Comparison of ENCODE assay signal across 20 cellular contexts in the genomic region with DNA sequence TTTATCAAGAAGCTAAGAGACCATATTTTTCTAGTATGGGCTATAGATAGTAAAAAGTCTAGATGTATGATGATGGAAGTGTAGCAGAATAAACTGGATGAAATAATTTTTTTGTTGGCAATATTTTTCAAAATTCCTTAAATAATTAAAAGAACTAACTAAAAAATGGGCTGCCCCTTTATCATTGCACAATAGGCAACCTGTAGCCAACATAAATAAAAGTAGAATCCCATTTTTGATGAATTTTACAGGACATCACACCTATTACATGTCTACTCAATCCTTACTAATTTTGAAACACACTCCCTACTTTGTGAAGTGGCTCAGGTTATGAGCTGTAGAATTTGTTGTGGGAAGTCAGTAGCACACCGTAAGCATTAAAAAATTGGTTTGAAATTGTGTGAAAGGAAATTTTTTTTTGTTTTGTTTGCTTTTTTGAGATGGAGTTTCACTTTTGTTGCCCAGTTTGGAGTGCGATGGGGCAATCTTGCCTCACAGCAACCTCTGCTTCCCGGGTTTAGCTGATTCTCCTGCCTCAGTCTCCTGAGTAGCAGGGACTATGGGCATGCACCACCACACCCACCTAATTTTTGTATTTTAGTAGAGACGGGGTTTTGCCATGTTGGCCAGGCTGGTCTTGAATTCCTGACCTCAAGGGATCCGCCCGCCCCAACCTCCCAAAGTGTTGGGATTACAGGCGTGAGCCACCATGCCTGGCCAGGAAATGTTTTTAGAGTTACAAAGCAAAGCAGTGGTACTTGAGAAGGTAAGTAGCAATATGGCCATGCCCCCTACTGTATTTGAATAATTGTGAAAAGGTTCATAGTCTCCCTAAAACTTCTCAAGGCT. TPM values are rescaled to one million over a fixed set of nuclear protein-coding genes. Genes with fewer than 3 reads are reported as not detected.
DNase-seq lines count a peak whose midpoint lies in the region; ATAC-seq, FAIRE-seq and TF ChIP-seq lines count a peak whose summit lies in the region.
"Had no signal": no experiment of that assay in that cellular context is flagged by ENCODE, and none has a peak within 500 bp of the region (broad histone marks: within the 10 kb centered on the region; RNA-seq: fewer than 3 reads in every experiment).

No MANE protein-coding gene starts in this region.

- no peak overlapping the region for H3K4me3 Mint-ChIP-seq in activated naive CD8-positive, alpha-beta T cell treated with anti-CD3 and anti-CD28 coated beads, Interleukin-2, amount 50 U/mL, for 24 hours
- no peak overlapping the region for H3K4me3 Mint-ChIP-seq in activated naive CD8-positive, alpha-beta T cell treated with anti-CD3 and anti-CD28 coated beads for 36 hours
- H3K4me3 Mint-ChIP-seq: activated T-cell treated with anti-CD3 and anti-CD28 coated beads, Interleukin-2, amount 50 U/mL, for 4 hours; natural killer cell had no signal

- no peaks in the 10 kb centered on the region for H3F3A ChIP-seq in OCI-LY1 (ENCODE audit: insufficient read depth, low read length)

- peak overlapping the region; percentile 63 for H3K27ac Mint-ChIP-seq in activated naive CD8-positive, alpha-beta T cell treated with anti-CD3 and anti-CD28 coated beads, Interleukin-2, amount 50 U/mL, for 24 hours
- H3K27ac Mint-ChIP-seq in activated naive CD8-positive, alpha-beta T cell treated with anti-CD3 and anti-CD28 coated beads for 36 hours, result no peak overlapping the region
- H3K27ac Mint-ChIP-seq: natural killer cell had no signal

- H3K9me2 ChIP-seq in OCI-LY1 (ENCODE audit: low read depth, low read length), result no peaks in the 10 kb centered on the region

- H3K4me1 ChIP-seq in OCI-LY1 (ENCODE audit: insufficient read depth, low read length, severe bottlenecking) (peaks cover 93% of the 10 kb centered on the region), HepG2 (ENCODE audit: insufficient read depth, low read length) (peaks cover 76% of the 10 kb centered on the region)

- H3K27ac ChIP-seq in OCI-LY1 (ENCODE audit: low read depth, low read length, poor library complexity, severe bottlenecking), result peak overlapping the region; percentile 80
- H3K27ac ChIP-seq in HepG2 (ENCODE audit: extremely low read length, insufficient read depth, low read length), result peak overlapping the region; percentile 57
- H3K27ac ChIP-seq: right atrium auricular region had no signal

- 88% methylated on average over 7 of the region's 7 CpGs for WGBS in HepG2 (ENCODE audit: low lambda C conversion rate)

- H3K36me3 Mint-ChIP-seq in activated naive CD8-positive, alpha-beta T cell treated with anti-CD3 and anti-CD28 coated beads, Interleukin-2, amount 50 U/mL, for 24 hours (ENCODE audit: low read depth), result peaks cover 2% of the 10 kb centered on the region
- peaks cover 3% of the 10 kb centered on the region for H3K36me3 Mint-ChIP-seq in activated naive CD8-positive, alpha-beta T cell treated with anti-CD3 and anti-CD28 coated beads for 36 hours
- H3K36me3 Mint-ChIP-seq: natural killer cell had no signal

- H3K36me3 ChIP-seq in OCI-LY1 (ENCODE audit: insufficient read depth, low read length) (no peaks in the 10 kb centered on the region), HepG2 (replicated peaks in 1 of 2; ENCODE audit: control insufficient read depth in 1 of 2, insufficient read depth in 2 of 2, low read length in 2 of 2) (no peaks in the 10 kb centered on the region)
- H3K36me3 ChIP-seq: right atrium auricular region had no signal

- no peak for FAIRE-seq in HepG2 (lab: Jason Lieb, UNC)
- FAIRE-seq: A204.1 had no signal

- TF ChIP-seq RAD21 in HepG2 (CRISPR knock-in tag; IDR thresholded peaks at IDR 0.05), result no peak

- CTCF ChIA-PET in HepG2 (lab: Yijun Ruan, JAX; ENCODE audit: low intra/inter-chr PET ratio, low total read pairs), result no interaction called here

- H3K4me3 ChIP-seq in OCI-LY1 (ENCODE audit: low read depth, low read length, poor library complexity, severe bottlenecking), result peak overlapping the region; percentile 41
- H3K4me3 ChIP-seq in HepG2 (replicated peaks in 1 of 3; ENCODE audit: insufficient read depth in 1 of 3, low read depth in 2 of 3, low read length in 3 of 3), result no peak overlapping the region
- H3K4me3 ChIP-seq: right atrium auricular region had no signal

- intact Hi-C loops in HepG2 (cut with micrococcal nuclease; ENCODE audit: unreplicated experiment), result no loop called here

- H3K4me1 Mint-ChIP-seq in activated naive CD8-positive, alpha-beta T cell treated with anti-CD3 and anti-CD28 coated beads, Interleukin-2, amount 50 U/mL, for 24 hours, result peaks cover 55% of the 10 kb centered on the region
- peaks cover 42% of the 10 kb centered on the region for H3K4me1 Mint-ChIP-seq in activated naive CD8-positive, alpha-beta T cell treated with anti-CD3 and anti-CD28 coated beads for 36 hours

- peaks cover 80% of the 10 kb centered on the region for H3K79me2 ChIP-seq in OCI-LY1 (ENCODE audit: insufficient read depth, low read length)
- H3K79me2 ChIP-seq in HepG2 (ENCODE audit: insufficient read depth, low read length), result peaks cover 27% of the 10 kb centered on the region

- POLR2A ChIA-PET in HepG2 (lab: Yijun Ruan, JAX), result no interaction called here

- no peaks in the 10 kb centered on the region for H3K27me3 ChIP-seq in OCI-LY1 (ENCODE audit: insufficient read depth, low read length)
- no peaks in the 10 kb centered on the region for H3K27me3 ChIP-seq in HepG2 (ENCODE audit: control insufficient read depth in 1 of 2, insufficient read depth in 2 of 2, low read length in 2 of 2)
- H3K27me3 ChIP-seq: right atrium auricular region had no signal

- H3K9me3 ChIP-seq in OCI-LY1 (ENCODE audit: low read length) (no peaks in the 10 kb centered on the region), HepG2 (ENCODE audit: low read length) (no peaks in the 10 kb centered on the region)
- H3K9me3 ChIP-seq: right atrium auricular region had no signal

- ATAC-seq in activated naive CD8-positive, alpha-beta T cell treated with anti-CD3 and anti-CD28 coated beads, Interleukin-2, amount 50 U/mL, for 24 hours, result no peak
- no peak for ATAC-seq in HepG2
- no peak for ATAC-seq in HG03039 (IDR thresholded peaks at IDR 0.05; ENCODE audit: unreplicated experiment)
- ATAC-seq: activated T-cell treated with anti-CD3 and anti-CD28 coated beads, Interleukin-2, amount 50 U/mL, for 4 hours had no signal

- no peaks in the 10 kb centered on the region for H3K27me3 Mint-ChIP-seq in activated naive CD8-positive, alpha-beta T cell treated with anti-CD3 and anti-CD28 coated beads, Interleukin-2, amount 50 U/mL, for 24 hours
- H3K27me3 Mint-ChIP-seq in activated naive CD8-positive, alpha-beta T cell treated with anti-CD3 and anti-CD28 coated beads for 36 hours, result no peaks in the 10 kb centered on the region
- H3K27me3 Mint-ChIP-seq: CD8-positive, alpha-beta memory T cell had no signal

- BruUV-seq in HepG2 (replicated peaks; lab: Mats Ljungman, UMichigan), result no TSS peak

- no peak for TF ChIP-seq POLR2A in HepG2 (IDR thresholded peaks at IDR 0.05; ENCODE audit: insufficient read depth in 1 of 2, low read depth in 2 of 2, low read length in 2 of 2)

- no peak for TF ChIP-seq CTCF in OCI-LY1 (IDR thresholded peaks at IDR 0.05; ENCODE audit: low read length)
- no peak for TF ChIP-seq CTCF in HepG2 (CRISPR knock-in tag; IDR thresholded peaks at IDR 0.05)

- peak overlapping the region; percentile 64 for H3K4me2 ChIP-seq in OCI-LY1 (ENCODE audit: low read length)
- peak overlapping the region; percentile 55; the same call in 1 of the 2 replicates for H3K4me2 ChIP-seq in HepG2 (ENCODE audit: low read depth, low read length)

- peak overlapping the region; percentile 20; the same call in 1 of the 2 replicates for H3K9ac ChIP-seq in OCI-LY1 (ENCODE audit: low read length)
- H3K9ac ChIP-seq in HepG2 (ENCODE audit: insufficient read depth, low read depth, low read length), result no peak overlapping the region

- no peaks in the 10 kb centered on the region for H3K9me3 Mint-ChIP-seq in activated naive CD8-positive, alpha-beta T cell treated with anti-CD3 and anti-CD28 coated beads, Interleukin-2, amount 50 U/mL, for 24 hours
- no peaks in the 10 kb centered on the region for H3K9me3 Mint-ChIP-seq in activated naive CD8-positive, alpha-beta T cell treated with anti-CD3 and anti-CD28 coated beads for 36 hours
- H3K9me3 Mint-ChIP-seq: activated T-cell treated with anti-CD3 and anti-CD28 coated beads, Interleukin-2, amount 50 U/mL, for 4 hours; CD8-positive, alpha-beta memory T cell; natural killer cell had no signal

- no peak for TF ChIP-seq EP300 in HepG2 (IDR thresholded peaks at IDR 0.05; ENCODE audit: low read depth in 2 of 2, low read length in 2 of 2)
- no peak for TF ChIP-seq EP300 in HepG2 (CRISPR knock-in tag; IDR thresholded peaks at IDR 0.05; ENCODE audit: borderline replicate concordance)

- no peak overlapping the region for H2AFZ ChIP-seq in OCI-LY1 (ENCODE audit: low read length)
- no peak overlapping the region for H2AFZ ChIP-seq in HepG2 (ENCODE audit: low read length)

- no peak for DNase-seq in activated naive CD8-positive, alpha-beta T cell treated with anti-CD3 and anti-CD28 coated beads, Interleukin-2, amount 50 U/mL, for 24 hours
- DNase-seq in activated naive CD8-positive, alpha-beta T cell treated with anti-CD3 and anti-CD28 coated beads for 36 hours, result no peak
- DNase-seq in HepG2 (ENCODE audit: low spot score) (no peak), OCI-M2 (lab: John Stamatoyannopoulos, UW; ENCODE audit: unreplicated experiment) (no peak), retina (no peak), G401 (ENCODE audit: low spot score) (no peak)
- DNase-seq: activated CD4-positive, alpha-beta T cell treated with anti-CD3 and anti-CD28 coated beads, Interleukin-2, amount 50 U/mL, for 1 hour; activated T-cell treated with anti-CD3 and anti-CD28 coated beads, Interleukin-2, amount 50 U/mL, for 4 hours; amygdala; CD8-positive, alpha-beta memory T cell; natural killer cell; NCI-H1436 treated with DMSO at 0.1 percent for 48 hours; NCI-H524; RPMI8226; stimulated activated CD4-positive, alpha-beta T cell treated with anti-CD3 and anti-CD28 coated beads, Interleukin-4, amount 100 ng/mL, for 1 hour had no signal

- in situ Hi-C loops in HepG2 (cut with HindIII; ENCODE audit: extremely low pct_ligation_motif_present, low pct_unique_long_range_greater_than_20kb) (no loop called here), G401 (cut with HindIII; ENCODE audit: low sequenced_read_pairs) (no loop called here)

- H4K20me1 ChIP-seq in OCI-LY1 (ENCODE audit: insufficient read depth, low read length), result no peaks in the 10 kb centered on the region
- no peaks in the 10 kb centered on the region for H4K20me1 ChIP-seq in HepG2 (ENCODE audit: insufficient read depth, low read length)

RNA-seq across cellular contexts. Expression of a gene that starts 8.9 kb away (rescaled TPM):
- 10 to 100 TPM; 10.1 to 11.3 TPM for total RNA-seq in activated naive CD8-positive, alpha-beta T cell treated with anti-CD3 and anti-CD28 coated beads for 36 hours
- total RNA-seq in HepG2 (2016; rRNA removed; fragmentation: Illumina TruSeq; extraction: Trizol), result 21.3 and 25.3 TPM in 2 replicates
- 19.0 and 22.8 TPM in 2 replicates for total RNA-seq in HepG2 (2016; cell fraction: cytosol; rRNA removed; fragmentation: Illumina TruSeq; extraction: Trizol; ENCODE audit: low read depth)
- total RNA-seq in HepG2 (2016; cell fraction: insoluble cytoplasmic fraction; rRNA removed; fragmentation: Illumina TruSeq; extraction: Trizol), result 17.5 and 24.4 TPM in 2 replicates
- 10.5 and 13.3 TPM in 2 replicates for total RNA-seq in HepG2 (2016; cell fraction: membrane; rRNA removed; fragmentation: Illumina TruSeq; extraction: Trizol)
- 37.3 and 46.8 TPM in 2 replicates for total RNA-seq in HepG2 (2016; cell fraction: nucleus; rRNA removed; fragmentation: Illumina TruSeq; extraction: Trizol)
- 17.9 and 19.9 TPM in 2 replicates for polyA plus RNA-seq in HepG2 (2011; rRNA removed)
- 4.1 and 7.8 TPM in 2 replicates for polyA plus RNA-seq in HepG2 (2011; cell fraction: cytosol; rRNA removed)
- 21.0 and 24.2 TPM in 2 replicates for polyA plus RNA-seq in HepG2 (2011; cell fraction: nucleus; rRNA removed)
- 13.1 and 13.2 TPM in 2 replicates for polyA plus RNA-seq in HepG2 (2012)
- 1.9 and 2.2 TPM in 2 replicates for polyA plus RNA-seq in HepG2 (2016; cell fraction: cytosol; fragmentation: Illumina TruSeq; extraction: Trizol; ENCODE audit: low read depth)
- 13.1 and 13.9 TPM in 2 replicates for polyA plus RNA-seq in HepG2 (2016; cell fraction: insoluble cytoplasmic fraction; fragmentation: Illumina TruSeq; extraction: Trizol; ENCODE audit: low read depth)
- 5.0 and 6.4 TPM in 2 replicates for polyA plus RNA-seq in HepG2 (2016; cell fraction: membrane; fragmentation: Illumina TruSeq; extraction: Trizol; ENCODE audit: low read depth)
- 48.1 and 50.4 TPM in 2 replicates for polyA plus RNA-seq in HepG2 (2016; cell fraction: nucleus; fragmentation: Illumina TruSeq; extraction: Trizol; ENCODE audit: insufficient read depth, low read depth)
- polyA minus RNA-seq in HepG2 (2011; rRNA and poly(A)+ RNA removed; ENCODE audit: low replicate concordance), result 4.8 and 10.2 TPM in 2 replicates
- polyA minus RNA-seq in HepG2 (2011; cell fraction: cytosol; rRNA and poly(A)+ RNA removed), result 9.5 and 10.0 TPM in 2 replicates
- polyA minus RNA-seq in HepG2 (2011; cell fraction: nucleus; rRNA and poly(A)+ RNA removed), result 53.9 and 54.2 TPM in 2 replicates
- 53.8 and 65.2 TPM in 2 replicates for total RNA-seq in G401 (2014; rRNA removed; shearing (Covaris generic))

RNA-seq across cellular contexts. Expression of a gene that starts 24.5 kb away (rescaled TPM):
- total RNA-seq in activated naive CD8-positive, alpha-beta T cell treated with anti-CD3 and anti-CD28 coated beads for 36 hours, result 10 to 100 TPM; 46.9 to 49.7 TPM
- 19.5 and 27.5 TPM in 2 replicates for total RNA-seq in HepG2 (2016; rRNA removed; fragmentation: Illumina TruSeq; extraction: Trizol)
- 2.4 and 3.1 TPM in 2 replicates for total RNA-seq in HepG2 (2016; cell fraction: cytosol; rRNA removed; fragmentation: Illumina TruSeq; extraction: Trizol; ENCODE audit: low read depth)
- total RNA-seq in HepG2 (2016; cell fraction: insoluble cytoplasmic fraction; rRNA removed; fragmentation: Illumina TruSeq; extraction: Trizol), result 21.0 and 26.4 TPM in 2 replicates
- total RNA-seq in HepG2 (2016; cell fraction: membrane; rRNA removed; fragmentation: Illumina TruSeq; extraction: Trizol), result 5.4 and 6.2 TPM in 2 replicates
- total RNA-seq in HepG2 (2016; cell fraction: nucleus; rRNA removed; fragmentation: Illumina TruSeq; extraction: Trizol), result 14.5 and 15.6 TPM in 2 replicates
- 6.4 and 6.9 TPM in 2 replicates for polyA plus RNA-seq in HepG2 (2011; rRNA removed)
- 6.7 and 8.2 TPM in 2 replicates for polyA plus RNA-seq in HepG2 (2011; cell fraction: cytosol; rRNA removed)
- polyA plus RNA-seq in HepG2 (2011; cell fraction: nucleus; rRNA removed), result 4.0 and 5.3 TPM in 2 replicates
- 15.6 and 19.2 TPM in 2 replicates for polyA plus RNA-seq in HepG2 (2012)
- 2.3 and 2.4 TPM in 2 replicates for polyA plus RNA-seq in HepG2 (2016; cell fraction: cytosol; fragmentation: Illumina TruSeq; extraction: Trizol; ENCODE audit: low read depth)
- polyA plus RNA-seq in HepG2 (2016; cell fraction: insoluble cytoplasmic fraction; fragmentation: Illumina TruSeq; extraction: Trizol; ENCODE audit: low read depth), result 38.1 and 40.4 TPM in 2 replicates
- polyA plus RNA-seq in HepG2 (2016; cell fraction: membrane; fragmentation: Illumina TruSeq; extraction: Trizol; ENCODE audit: low read depth), result 4.2 and 4.7 TPM in 2 replicates
- polyA plus RNA-seq in HepG2 (2016; cell fraction: nucleus; fragmentation: Illumina TruSeq; extraction: Trizol; ENCODE audit: insufficient read depth, low read depth), result 17.1 and 19.6 TPM in 2 replicates
- polyA minus RNA-seq in HepG2 (2011; rRNA and poly(A)+ RNA removed; ENCODE audit: low replicate concordance), result 1.8 and 3.3 TPM in 2 replicates
- polyA minus RNA-seq in HepG2 (2011; cell fraction: cytosol; rRNA and poly(A)+ RNA removed), result 3.5 and 3.7 TPM in 2 replicates
- polyA minus RNA-seq in HepG2 (2011; cell fraction: nucleus; rRNA and poly(A)+ RNA removed), result 7.6 and 9.1 TPM in 2 replicates
- 12.8 and 16.3 TPM in 2 replicates for total RNA-seq in G401 (2014; rRNA removed; shearing (Covaris generic))

RNA-seq across cellular contexts. Expression of a gene that starts 46.5 kb away (rescaled TPM):
- total RNA-seq in activated naive CD8-positive, alpha-beta T cell treated with anti-CD3 and anti-CD28 coated beads for 36 hours, result not detected
- not detected in 2 replicates for total RNA-seq in HepG2 (2016; rRNA removed; fragmentation: Illumina TruSeq; extraction: Trizol)
- total RNA-seq in HepG2 (2016; cell fraction: cytosol; rRNA removed; fragmentation: Illumina TruSeq; extraction: Trizol; ENCODE audit: low read depth), result not detected in 2 replicates
- not detected in 2 replicates for total RNA-seq in HepG2 (2016; cell fraction: insoluble cytoplasmic fraction; rRNA removed; fragmentation: Illumina TruSeq; extraction: Trizol)
- total RNA-seq in HepG2 (2016; cell fraction: membrane; rRNA removed; fragmentation: Illumina TruSeq; extraction: Trizol), result not detected in 2 replicates
- total RNA-seq in HepG2 (2016; cell fraction: nucleus; rRNA removed; fragmentation: Illumina TruSeq; extraction: Trizol), result not detected in 2 replicates
- not detected in 2 replicates for polyA plus RNA-seq in HepG2 (2011; rRNA removed)
- 0.13 TPM in 1 of 2 replicates, not detected in the other for polyA plus RNA-seq in HepG2 (2011; cell fraction: cytosol; rRNA removed)
- not detected in 2 replicates for polyA plus RNA-seq in HepG2 (2011; cell fraction: nucleus; rRNA removed)
- polyA plus RNA-seq in HepG2 (2012), result not detected in 2 replicates
- polyA plus RNA-seq in HepG2 (2016; cell fraction: cytosol; fragmentation: Illumina TruSeq; extraction: Trizol; ENCODE audit: low read depth), result not detected in 2 replicates
- not detected in 2 replicates for polyA plus RNA-seq in HepG2 (2016; cell fraction: insoluble cytoplasmic fraction; fragmentation: Illumina TruSeq; extraction: Trizol; ENCODE audit: low read depth)
- not detected in 2 replicates for polyA plus RNA-seq in HepG2 (2016; cell fraction: membrane; fragmentation: Illumina TruSeq; extraction: Trizol; ENCODE audit: low read depth)
- not detected in 2 replicates for polyA plus RNA-seq in HepG2 (2016; cell fraction: nucleus; fragmentation: Illumina TruSeq; extraction: Trizol; ENCODE audit: insufficient read depth, low read depth)
- 0.44 TPM in 1 of 2 replicates, not detected in the other for polyA minus RNA-seq in HepG2 (2011; rRNA and poly(A)+ RNA removed; ENCODE audit: low replicate concordance)
- not detected in 2 replicates for polyA minus RNA-seq in HepG2 (2011; cell fraction: cytosol; rRNA and poly(A)+ RNA removed)
- not detected in 2 replicates for polyA minus RNA-seq in HepG2 (2011; cell fraction: nucleus; rRNA and poly(A)+ RNA removed)
- total RNA-seq in G401 (2014; rRNA removed; shearing (Covaris generic)), result not detected in 2 replicates
- total RNA-seq: CD8-positive, alpha-beta memory T cell; T-helper 1 cell treated with Interleukin-12 subunit alpha and Interleukin-12 subunit beta and Interleukin-4 antibody, amounts not matched to agents 30 ng/mL and 1 ng/mL, for 36 hours had no signal
- polyA plus RNA-seq: CD8-positive, alpha-beta memory T cell had no signal
